Comparison of ENCODE assay signal across 21 cellular contexts in the genomic region with DNA sequence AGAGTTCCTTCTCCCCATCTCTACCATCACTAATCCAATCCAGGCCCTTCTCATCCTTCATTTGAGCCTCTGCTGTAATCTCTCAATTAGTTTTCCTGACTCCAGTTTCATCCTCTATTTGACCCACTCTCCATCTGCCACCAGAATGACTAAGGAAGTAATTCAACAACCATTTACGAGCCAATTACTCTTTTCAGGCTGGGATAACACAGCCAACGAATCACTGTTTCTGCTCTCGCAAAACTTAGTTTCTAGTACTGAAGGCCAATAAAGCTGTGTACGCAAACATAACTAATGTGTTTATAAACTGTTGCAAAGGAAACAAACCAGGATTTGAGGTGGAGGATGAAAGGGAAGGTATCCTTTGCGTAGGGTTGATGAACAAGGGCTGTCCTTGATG. TPM values are rescaled to one million over a fixed set of nuclear protein-coding genes. Genes with fewer than 3 reads are reported as not detected.
DNase-seq lines count a peak whose midpoint lies in the region; ATAC-seq, FAIRE-seq and TF ChIP-seq lines count a peak whose summit lies in the region.
"Had no signal": no experiment of that assay in that cellular context is flagged by ENCODE, and none has a peak within 500 bp of the region (broad histone marks: within the 10 kb centered on the region; RNA-seq: fewer than 3 reads in every experiment).

No MANE protein-coding gene starts in this region.

- DNase-seq in GM23338 (ENCODE audit: low spot score) = no peak
- DNase-seq in NCI-H748 (lab: John Stamatoyannopoulos, UW; ENCODE audit: unreplicated experiment) = peak; percentile 18
- no peak for DNase-seq in endothelial cell of umbilical vein (ENCODE audit: low read depth, low spot score)
- no peak for DNase-seq in psoas muscle
- no peak for DNase-seq in HuH-7.5 (ENCODE audit: low spot score)
- DNase-seq: activated naive CD4-positive, alpha-beta T cell treated with Interleukin-2 at 50 U/mL for 16 hours; anterior cingulate cortex; effector memory CD8-positive, alpha-beta T cell; GDM1; HCEC 1CT; islet precursor cell; MM.1S; naive B cell; NCI-H1694; Right ventricle myocardium superior; stimulated activated CD4-positive, alpha-beta T cell treated with anti-CD3 and anti-CD28 coated beads, Interleukin-2, amount 100 ng/mL, for 24 hours; stimulated activated naive CD8-positive, alpha-beta T cell treated with anti-CD3 and anti-CD28 coated beads, Interleukin-15, Interleukin-2, amounts not matched to agents 100 U/mL and 50 U/mL, for 24 hours; tibial artery had no signal

- H3K27me3 ChIP-seq in GM23338 (ENCODE audit: insufficient read depth) = no peaks in the 10 kb centered on the region
- H3K27me3 ChIP-seq in endothelial cell of umbilical vein (ENCODE audit: control insufficient read depth in 2 of 2, insufficient read depth in 2 of 2, low read length in 2 of 2) = no peaks in the 10 kb centered on the region
- H3K27me3 ChIP-seq in psoas muscle (ENCODE audit: insufficient read depth in 3 of 3, low read length in 2 of 3) = no peaks in the 10 kb centered on the region
- H3K27me3 ChIP-seq: tibial artery had no signal

- no TSS peak for BruUV-seq in endothelial cell of umbilical vein (replicated peaks; lab: Mats Ljungman, UMichigan)

- peak overlapping the region; percentile 0; the same call in 1 of the 2 replicates for H3K27ac ChIP-seq in GM23338 (ENCODE audit: low read depth)
- H3K27ac ChIP-seq in endothelial cell of umbilical vein (ENCODE audit: insufficient read depth, low read depth, low read length) = peak overlapping the region; percentile 65
- peak overlapping the region; percentile 8 for H3K27ac ChIP-seq in psoas muscle
- H3K27ac ChIP-seq: parathyroid adenoma, tibial artery had no signal

- H3K4me1 Mint-ChIP-seq in GM23338 = peaks cover 26% of the 10 kb centered on the region

- H3K36me3 Mint-ChIP-seq in GM23338 (ENCODE audit: low read depth) = peaks cover 25% of the 10 kb centered on the region

- intact Hi-C loops in endothelial cell of umbilical vein (cut with micrococcal nuclease) = no loop called here
- intact Hi-C loops in psoas muscle (cut with DNase I) = no loop called here

- FAIRE-seq in endothelial cell of umbilical vein (lab: Jason Lieb, UNC) = no peak

- TF ChIP-seq POLR2A in endothelial cell of umbilical vein (IDR thresholded peaks at IDR 0.05; ENCODE audit: low read depth, low read length) = no peak

- 72 to 78% (median 72%) methylated on average over 5 of the region's 5 CpGs for WGBS in psoas muscle, 3 donors

- H3K4me3 ChIP-seq in GM23338 (no peak overlapping the region), endothelial cell of umbilical vein (replicated peaks in 1 of 3; ENCODE audit: insufficient read depth in 1 of 3, low read depth in 1 of 3, low read length in 3 of 3) (no peak overlapping the region), psoas muscle (no peak overlapping the region)
- H3K4me3 ChIP-seq: tibial artery had no signal

- H3K36me3 ChIP-seq in GM23338 (ENCODE audit: insufficient read depth) (no peaks in the 10 kb centered on the region), endothelial cell of umbilical vein (ENCODE audit: control insufficient read depth in 2 of 2, extremely low read depth in 1 of 2, insufficient read depth in 2 of 2, low read length in 2 of 2) (no peaks in the 10 kb centered on the region), psoas muscle (ENCODE audit: insufficient read depth in 1 of 2, low read depth in 1 of 2) (no peaks in the 10 kb centered on the region)
- H3K36me3 ChIP-seq: tibial artery had no signal

- no peaks in the 10 kb centered on the region for H3F3A ChIP-seq in GM23338 (replicated peaks; ENCODE audit: low read depth)

- H3K4me3 Mint-ChIP-seq in GM23338 = no peak overlapping the region
- H3K4me3 Mint-ChIP-seq: effector memory CD8-positive, alpha-beta T cell; naive B cell had no signal

- H3K79me2 ChIP-seq in GM23338 (replicated peaks; ENCODE audit: insufficient read depth) (peaks cover 38% of the 10 kb centered on the region), endothelial cell of umbilical vein (ENCODE audit: control insufficient read depth, insufficient read depth, low read length) (no peaks in the 10 kb centered on the region)
- H3K79me2 ChIP-seq: parathyroid adenoma had no signal

- POLR2A ChIA-PET in endothelial cell of umbilical vein (lab: Charles Lee) = no interaction called here

- H3K4me1 ChIP-seq in GM23338 (ENCODE audit: insufficient read depth) (peaks cover 22% of the 10 kb centered on the region), endothelial cell of umbilical vein (ENCODE audit: control insufficient read depth, extremely low read depth, insufficient read depth, low read length) (peaks cover 20% of the 10 kb centered on the region), psoas muscle (peaks cover 12% of the 10 kb centered on the region)
- H3K4me1 ChIP-seq: parathyroid adenoma had no signal

- no peak for TF ChIP-seq CTCF in GM23338 (conservative IDR thresholded peaks at IDR 0.05; ENCODE audit: low read depth in 2 of 2)
- no peak for TF ChIP-seq CTCF in endothelial cell of umbilical vein (IDR thresholded peaks at IDR 0.05; ENCODE audit: extremely low read depth in 1 of 2, insufficient read depth in 1 of 2, low read depth in 1 of 2, low read length in 2 of 2)
- no peak for TF ChIP-seq CTCF in psoas muscle (IDR thresholded peaks at IDR 0.05)

- no peaks in the 10 kb centered on the region; the same call in 2 of the 3 replicates for H3K9me3 Mint-ChIP-seq in GM23338
- H3K9me3 Mint-ChIP-seq: effector memory CD8-positive, alpha-beta T cell had no signal

- no peak overlapping the region; the same call in 1 of the 2 replicates for H3K27ac Mint-ChIP-seq in GM23338
- H3K27ac Mint-ChIP-seq: effector memory CD8-positive, alpha-beta T cell had no signal

- H3K4me2 ChIP-seq in GM23338 = 0 out of 2 replicates have a peak overlapping the region, but pooled peaks have one; percentile 34
- no peak overlapping the region for H3K4me2 ChIP-seq in endothelial cell of umbilical vein (ENCODE audit: insufficient read depth, low read length)

- no peaks in the 10 kb centered on the region for H3K9me2 ChIP-seq in GM23338 (ENCODE audit: insufficient read depth)

- dilution Hi-C loops in endothelial cell of umbilical vein (cut with MboI; ENCODE audit: extremely low pct_ligation_motif_present, low sequenced_read_pairs) = no loop called here

- no peaks in the 10 kb centered on the region for H4K20me1 ChIP-seq in GM23338 (replicated peaks; ENCODE audit: insufficient read depth)
- no peaks in the 10 kb centered on the region for H4K20me1 ChIP-seq in endothelial cell of umbilical vein (replicated peaks; ENCODE audit: control insufficient read depth, extremely low read depth, insufficient read depth, low read length)

- no peak for ATAC-seq in GM23338
- no peak for ATAC-seq in psoas muscle
- ATAC-seq in HG02973 (IDR thresholded peaks at IDR 0.05; ENCODE audit: unreplicated experiment) = no peak
- ATAC-seq in GM19455 (IDR thresholded peaks at IDR 0.05; ENCODE audit: unreplicated experiment) = no peak
- ATAC-seq: effector memory CD8-positive, alpha-beta T cell; stimulated activated naive CD8-positive, alpha-beta T cell treated with anti-CD3 and anti-CD28 coated beads, Interleukin-15, Interleukin-2, amounts not matched to agents 100 U/mL and 50 U/mL, for 24 hours had no signal

- H3K9me1 ChIP-seq in endothelial cell of umbilical vein (replicated peaks; ENCODE audit: control insufficient read depth, extremely low read depth, insufficient read depth, low read length) = no peaks in the 10 kb centered on the region

- H2AFZ ChIP-seq in GM23338 = no peak overlapping the region
- H2AFZ ChIP-seq in endothelial cell of umbilical vein (ENCODE audit: low read depth, low read length) = no peak overlapping the region
- H2AFZ ChIP-seq: parathyroid adenoma had no signal

- no peaks in the 10 kb centered on the region for H3K27me3 Mint-ChIP-seq in GM23338 (ENCODE audit: insufficient read depth, low read depth, poor library complexity)
- H3K27me3 Mint-ChIP-seq: effector memory CD8-positive, alpha-beta T cell; naive B cell had no signal

- H3K9ac ChIP-seq in endothelial cell of umbilical vein (replicated peaks; ENCODE audit: extremely low read depth, insufficient read depth, low read length) = no peak overlapping the region
- H3K9ac ChIP-seq: parathyroid adenoma had no signal

- H3K9me3 ChIP-seq in endothelial cell of umbilical vein (replicated peaks; ENCODE audit: control insufficient read depth, insufficient read depth, low read length) (no peaks in the 10 kb centered on the region), psoas muscle (no peaks in the 10 kb centered on the region)
- H3K9me3 ChIP-seq: tibial artery had no signal

- CTCF ChIA-PET in endothelial cell of umbilical vein (lab: Charles Lee) = interaction anchor here (1.4 to 2.2 kb wide), 5 partner anchors 12 to 133 kb away, joined by 3 to 13 read pairs (median 5); no protein-coding TSS in a partner anchor

TF ChIP-seq in endothelial cell of umbilical vein, 7 proteins besides CTCF, POLR2A, EP300 and RAD21:
- TF ChIP-seq EZH2 (IDR thresholded peaks at IDR 0.05; ENCODE audit: borderline replicate concordance, low read depth, low read length, severe bottlenecking) (no peak), FOS (IDR thresholded peaks at IDR 0.05; ENCODE audit: borderline replicate concordance, insufficient read depth, low read length) (no peak), MYC (IDR thresholded peaks at IDR 0.05; ENCODE audit: low read depth, low read length) (no peak), GATA2 (IDR thresholded peaks at IDR 0.05; ENCODE audit: insufficient read depth, insufficient read length, low read depth, low read length) (no peak)
TF ChIP-seq in endothelial cell of umbilical vein: peak in this region for 0.

RNA-seq across cellular contexts. Expression of a gene that starts 53.7 kb away (rescaled TPM):
- 26.3 and 27.0 TPM in 2 replicates for total RNA-seq in GM23338 (2014; rRNA removed; shearing (Covaris generic))
- polyA plus RNA-seq in GM23338 (2016; fragmentation: Nextera tagmentation; extraction: Ambion mirVana) (31.1 and 33.2 TPM in 2 replicates), endothelial cell of umbilical vein (3.9 and 5.9 TPM in 2 replicates), psoas muscle (100 to 1,000 TPM in 1 of 3 donors, 10 to 100 TPM in 1, 1 to 10 TPM in 1; 6.4 to 127 (median 64.0) TPM)
- total RNA-seq in endothelial cell of umbilical vein (11.4 and 13.9 TPM in 2 replicates), psoas muscle (100 to 1,000 TPM in 1 of 4 donors, 10 to 100 TPM in 3; 32.1 to 102 (median 46.3) TPM)
- 8.3 and 9.3 TPM in 2 replicates for polyA plus RNA-seq in endothelial cell of umbilical vein (2011; cell fraction: cytosol; rRNA removed)
- polyA plus RNA-seq in endothelial cell of umbilical vein (2011; cell fraction: nucleus; rRNA removed) = 6.9 and 7.4 TPM in 2 replicates
- polyA plus RNA-seq in endothelial cell of umbilical vein (2012) = 5.1 and 9.4 TPM in 2 replicates
- 16.7 and 19.0 TPM in 2 replicates for polyA minus RNA-seq in endothelial cell of umbilical vein
- polyA minus RNA-seq in endothelial cell of umbilical vein (2011; cell fraction: cytosol; rRNA and poly(A)+ RNA removed) = 5.5 TPM
- 10.2 and 16.2 TPM in 2 replicates for polyA minus RNA-seq in endothelial cell of umbilical vein (2011; cell fraction: nucleus; rRNA and poly(A)+ RNA removed)

Comparison
In these comparisons a context has a peak if more than half of its experiments do, and no peak if none do; other contexts are left out.
1. H3K27ac ChIP-seq: peak in every context shown above with its lines; median percentile 65 in endothelial cell of umbilical vein; 8 in psoas muscle; 0 in GM23338.